ENCODE assay signal across 9 cellular contexts in the genomic region with DNA sequence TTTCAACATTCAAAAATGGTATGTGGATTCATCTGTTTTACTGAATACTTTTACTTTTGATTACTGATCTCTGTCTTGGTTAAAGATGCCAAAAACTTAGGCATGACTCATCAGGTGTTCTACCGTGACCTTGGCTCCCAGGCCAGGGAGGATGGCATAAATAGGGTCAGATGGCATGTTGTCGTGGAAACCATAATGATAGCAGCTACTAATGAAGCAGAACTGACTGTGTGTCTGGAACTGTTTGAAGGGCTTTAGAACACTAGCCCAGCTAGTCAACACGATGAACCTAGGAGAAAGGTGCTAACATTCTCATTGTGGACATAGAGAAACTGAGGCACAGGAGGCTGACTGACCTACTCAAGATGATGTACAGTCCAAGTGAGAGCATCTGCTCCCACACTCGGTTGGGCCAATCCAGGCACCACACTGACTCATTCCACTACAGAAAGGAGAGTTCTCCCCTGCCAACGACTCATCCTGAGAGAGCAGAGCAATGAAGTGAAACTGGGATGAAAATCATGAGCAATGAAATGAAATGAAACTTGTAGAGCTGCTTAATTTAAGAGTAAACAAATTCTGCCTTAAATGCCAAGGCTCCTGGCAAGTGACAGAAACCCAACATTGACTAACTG.
DNase-seq lines count a peak whose midpoint lies in the region; ATAC-seq, FAIRE-seq and TF ChIP-seq lines count a peak whose summit lies in the region.
"Had no signal": no experiment of that assay in that cellular context is flagged by ENCODE, and none has a peak within 500 bp of the region (broad histone marks: within the 10 kb centered on the region; RNA-seq: fewer than 3 reads in every experiment).

No MANE protein-coding gene starts in this region.

- no peak for TF ChIP-seq RAD21 in GM12878 (IDR thresholded peaks at IDR 0.05; ENCODE audit: insufficient read depth, low read depth, low read length)

- no peaks in the 10 kb centered on the region for H3K36me3 ChIP-seq in CD8-positive, alpha-beta T cell (ENCODE audit: insufficient read depth, low read length)
- H3K36me3 ChIP-seq in GM12878 (ENCODE audit: control insufficient read depth in 2 of 2, insufficient read depth in 2 of 2, low read length in 1 of 2), result no peaks in the 10 kb centered on the region

- RAD21 ChIA-PET in GM12878 (lab: Charles Lee; ENCODE audit: unreplicated experiment), result interaction anchor here (1.4 kb wide), 1 partner anchor 9 kb away, joined by 4 read pairs; no protein-coding TSS in a partner anchor

- peaks cover 20% of the 10 kb centered on the region for H3K4me1 Mint-ChIP-seq in CD8-positive, alpha-beta T cell (ENCODE audit: low read depth)
- H3K4me1 Mint-ChIP-seq: nephron had no signal

- TF ChIP-seq POLR2A in GM12878 (IDR thresholded peaks at IDR 0.05; ENCODE audit: low read depth, low read length), result no peak

- no peaks in the 10 kb centered on the region for H3K79me2 ChIP-seq in GM12878 (ENCODE audit: control insufficient read depth, insufficient read depth, low read length)

- TF ChIP-seq EP300 in GM12878 (IDR thresholded peaks at IDR 0.05; ENCODE audit: borderline replicate concordance in 1 of 2, control insufficient read depth in 1 of 2, low read depth in 2 of 2, low read length in 2 of 2), result peak in 1 of 2 experiments; percentile 28; a peak in 1 of 4 replicates

- H4K20me1 ChIP-seq in GM12878 (ENCODE audit: control insufficient read depth, insufficient read depth), result no peaks in the 10 kb centered on the region

- no peak overlapping the region for H3K9ac ChIP-seq in GM12878 (ENCODE audit: control insufficient read depth, insufficient read depth, low read length)

- H3K4me3 Mint-ChIP-seq in CD8-positive, alpha-beta T cell, result peak overlapping the region; percentile 45
- H3K4me3 Mint-ChIP-seq: nephron had no signal

- SMC1A ChIA-PET in GM12878 (lab: Charles Lee; ENCODE audit: uncharacterized antibody, unreplicated experiment), result interaction anchor here (1.4 kb wide), 1 partner anchor 10 kb away, joined by 4 read pairs; no protein-coding TSS in a partner anchor

- BruUV-seq in GM12878 (replicated peaks; lab: Mats Ljungman, UMichigan), result no TSS peak

- WGBS in GM12878 (ENCODE audit: insufficient coverage, insufficient replicate concordance, low lambda C conversion rate, missing lambda C conversion rate), result 0% methylated on average over 5 of the region's 5 CpGs

- peak overlapping the region; percentile 85 for H3K4me2 ChIP-seq in GM12878 (ENCODE audit: control insufficient read depth, insufficient read depth)

- intact Hi-C loops in CD8-positive, alpha-beta T cell (cut with DNase I, micrococcal nuclease), result loop anchor here in 1 of 2 experiments (10.0 kb wide), 1 partner anchor 986 kb away; no protein-coding TSS in a partner anchor
- intact Hi-C loops in GM12878 (cut with micrococcal nuclease; ENCODE audit: unreplicated experiment), result no loop called here

- H3K27me3 Mint-ChIP-seq in CD8-positive, alpha-beta T cell (ENCODE audit: low read depth), result no peaks in the 10 kb centered on the region

- TF ChIP-seq CTCF in CD8-positive, alpha-beta T cell (IDR thresholded peaks at IDR 0.05), result no peak
- TF ChIP-seq CTCF in GM12878 (IDR thresholded peaks at IDR 0.05 in 2 of 3, conservative IDR thresholded peaks at IDR 0.05 in 1 of 3; ENCODE audit: control insufficient read depth in 2 of 3, extremely low read depth in 1 of 3, insufficient read depth in 1 of 3, low read depth in 3 of 3, low read length in 3 of 3), result no peak

- no peaks in the 10 kb centered on the region for H3K9me3 Mint-ChIP-seq in CD8-positive, alpha-beta T cell

- peak; percentile 88 for FAIRE-seq in GM12878 (lab: Jason Lieb, UNC)

- ATAC-seq in CD8-positive, alpha-beta T cell, result no peak
- ATAC-seq in GM19467 (IDR thresholded peaks at IDR 0.05; ENCODE audit: unreplicated experiment), result peak; percentile 67
- ATAC-seq in HG03442 (IDR thresholded peaks at IDR 0.05; ENCODE audit: unreplicated experiment), result peak; percentile 88
- ATAC-seq in GM12878, result peak; percentile 88

- POLR2A ChIA-PET in CD8-positive, alpha-beta T cell (lab: Charles Lee), result no interaction called here
- POLR2A ChIA-PET in GM12878 (lab: Charles Lee), result no interaction called here

- DNase-seq in CD8-positive, alpha-beta T cell, result no peak
- DNase-seq in GM12878 (ENCODE audit: low read depth, low spot score), result peak; percentile 65
- DNase-seq in iPS-NIHi7 (ENCODE audit: extremely low spot score), result no peak
- no peak for DNase-seq in NCI-H1930 (lab: John Stamatoyannopoulos, UW)
- no peak for DNase-seq in NCI-H2196 treated with DMSO at 0.1 percent for 48 hours (lab: John Stamatoyannopoulos, UW; ENCODE audit: unreplicated experiment)
- no peak for DNase-seq in NCI-H1436 treated with DMSO at 0.1 percent for 48 hours (lab: John Stamatoyannopoulos, UW)

- no peaks in the 10 kb centered on the region for H3K9me3 ChIP-seq in CD8-positive, alpha-beta T cell (ENCODE audit: low read length)
- H3K9me3 ChIP-seq in GM12878 (replicated peaks; ENCODE audit: control insufficient read depth, insufficient read depth, low read length), result no peaks in the 10 kb centered on the region; the same call in 2 of the 3 replicates

- no peak overlapping the region for H2AFZ ChIP-seq in GM12878 (ENCODE audit: control insufficient read depth, low read depth, low read length)

- in situ Hi-C loops in GM12878 (cut with MboI), result no loop called here

- H3K4me1 ChIP-seq in CD8-positive, alpha-beta T cell (ENCODE audit: insufficient read depth, low read length), result no peaks in the 10 kb centered on the region
- H3K4me1 ChIP-seq in GM12878 (ENCODE audit: control insufficient read depth, insufficient read depth, low read length), result peaks cover 34% of the 10 kb centered on the region

- CTCF ChIA-PET in CD8-positive, alpha-beta T cell (lab: Charles Lee), result no interaction called here
- CTCF ChIA-PET in GM12878 (lab: Yijun Ruan, JAX), result interaction anchor here (1.1 to 2.0 kb wide), 3 partner anchors 9 to 63 kb away, joined by 4 to 10 read pairs (median 4); no protein-coding TSS in a partner anchor

- no peaks in the 10 kb centered on the region for H3K36me3 Mint-ChIP-seq in CD8-positive, alpha-beta T cell

- H3K27me3 ChIP-seq in CD8-positive, alpha-beta T cell (ENCODE audit: insufficient read depth, low read length), result no peaks in the 10 kb centered on the region
- no peaks in the 10 kb centered on the region for H3K27me3 ChIP-seq in GM12878 (replicated peaks in 1 of 2; ENCODE audit: control insufficient read depth in 2 of 2, insufficient read depth in 2 of 2, low read length in 1 of 2)

- H3K27ac Mint-ChIP-seq in CD8-positive, alpha-beta T cell, result peak overlapping the region; percentile 12
- H3K27ac Mint-ChIP-seq: nephron had no signal

- H3K27ac ChIP-seq in CD8-positive, alpha-beta T cell (ENCODE audit: low read depth, low read length), result no peak overlapping the region
- H3K27ac ChIP-seq in GM12878 (ENCODE audit: control insufficient read depth, insufficient read depth), result peak overlapping the region; percentile 20

- no peak overlapping the region for H3K4me3 ChIP-seq in CD8-positive, alpha-beta T cell (ENCODE audit: low read depth, low read length)
- H3K4me3 ChIP-seq in GM12878, result peak overlapping the region; percentile 5; the same call in 1 of the 2 replicates

TF ChIP-seq in GM12878, 131 proteins besides CTCF, POLR2A, EP300 and RAD21 (continues in another document):
- TF ChIP-seq DPF2 (IDR thresholded peaks at IDR 0.05) (peak; percentile 51; the same call in 1 of the 2 replicates), RB1 (IDR thresholded peaks at IDR 0.05; ENCODE audit: borderline replicate concordance) (no peak), ETV6 (conservative IDR thresholded peaks at IDR 0.05 in 1 of 2, IDR thresholded peaks at IDR 0.05 in 1 of 2; ENCODE audit: borderline replicate concordance in 1 of 2, low read depth in 1 of 2) (peak in 1 of 2 experiments; percentile 44; a peak in 1 of 4 replicates), STAT1 (conservative IDR thresholded peaks at IDR 0.05) (no peak), SUPT20H (IDR thresholded peaks at IDR 0.05; ENCODE audit: borderline replicate concordance, control insufficient read depth, low read depth, low read length) (no peak), YBX1 (IDR thresholded peaks at IDR 0.05) (no peak)
- TF ChIP-seq, protein P1, sequence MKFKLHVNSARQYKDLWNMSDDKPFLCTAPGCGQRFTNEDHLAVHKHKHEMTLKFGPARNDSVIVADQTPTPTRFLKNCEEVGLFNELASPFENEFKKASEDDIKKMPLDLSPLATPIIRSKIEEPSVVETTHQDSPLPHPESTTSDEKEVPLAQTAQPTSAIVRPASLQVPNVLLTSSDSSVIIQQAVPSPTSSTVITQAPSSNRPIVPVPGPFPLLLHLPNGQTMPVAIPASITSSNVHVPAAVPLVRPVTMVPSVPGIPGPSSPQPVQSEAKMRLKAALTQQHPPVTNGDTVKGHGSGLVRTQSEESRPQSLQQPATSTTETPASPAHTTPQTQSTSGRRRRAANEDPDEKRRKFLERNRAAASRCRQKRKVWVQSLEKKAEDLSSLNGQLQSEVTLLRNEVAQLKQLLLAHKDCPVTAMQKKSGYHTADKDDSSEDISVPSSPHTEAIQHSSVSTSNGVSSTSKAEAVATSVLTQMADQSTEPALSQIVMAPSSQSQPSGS (IDR thresholded peaks at IDR 0.05; ENCODE audit: low read length), result peak; percentile 57
- TF ChIP-seq, protein P2, sequence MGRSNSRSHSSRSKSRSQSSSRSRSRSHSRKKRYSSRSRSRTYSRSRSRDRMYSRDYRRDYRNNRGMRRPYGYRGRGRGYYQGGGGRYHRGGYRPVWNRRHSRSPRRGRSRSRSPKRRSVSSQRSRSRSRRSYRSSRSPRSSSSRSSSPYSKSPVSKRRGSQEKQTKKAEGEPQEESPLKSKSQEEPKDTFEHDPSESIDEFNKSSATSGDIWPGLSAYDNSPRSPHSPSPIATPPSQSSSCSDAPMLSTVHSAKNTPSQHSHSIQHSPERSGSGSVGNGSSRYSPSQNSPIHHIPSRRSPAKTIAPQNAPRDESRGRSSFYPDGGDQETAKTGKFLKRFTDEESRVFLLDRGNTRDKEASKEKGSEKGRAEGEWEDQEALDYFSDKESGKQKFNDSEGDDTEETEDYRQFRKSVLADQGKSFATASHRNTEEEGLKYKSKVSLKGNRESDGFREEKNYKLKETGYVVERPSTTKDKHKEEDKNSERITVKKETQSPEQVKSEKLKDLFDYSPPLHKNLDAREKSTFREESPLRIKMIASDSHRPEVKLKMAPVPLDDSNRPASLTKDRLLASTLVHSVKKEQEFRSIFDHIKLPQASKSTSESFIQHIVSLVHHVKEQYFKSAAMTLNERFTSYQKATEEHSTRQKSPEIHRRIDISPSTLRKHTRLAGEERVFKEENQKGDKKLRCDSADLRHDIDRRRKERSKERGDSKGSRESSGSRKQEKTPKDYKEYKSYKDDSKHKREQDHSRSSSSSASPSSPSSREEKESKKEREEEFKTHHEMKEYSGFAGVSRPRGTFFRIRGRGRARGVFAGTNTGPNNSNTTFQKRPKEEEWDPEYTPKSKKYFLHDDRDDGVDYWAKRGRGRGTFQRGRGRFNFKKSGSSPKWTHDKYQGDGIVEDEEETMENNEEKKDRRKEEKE (IDR thresholded peaks at IDR 0.05), result no peak
